ENCODE assay signal across 1 cellular context in genomic region chr19:11346104-11346940, GRCh38.
TF ChIP-seq lines count a peak whose summit lies in the region.

Gene CCDC159 (plus strand): TSS chr19:11346519. CDS start chr19:11346607, 88 bp downstream.
Gene TMEM205 (minus strand): TSS chr19:11346268. CDS start chr19:11345619, 649 bp downstream.

TF ChIP-seq in HEK293, 187 proteins besides CTCF, POLR2A, EP300 and RAD21 (continued from another document and continues in another):
- TF ChIP-seq ZNF677 (tag by site-specific recombination; IDR thresholded peaks at IDR 0.05) (no peak), ZNF433 (tag by site-specific recombination; IDR thresholded peaks at IDR 0.05; ENCODE audit: low read depth) (no peak), TCF7L2 (IDR thresholded peaks at IDR 0.05; ENCODE audit: borderline replicate concordance, low read depth, low read length) (no peak), ZNF350 (tag by site-specific recombination; IDR thresholded peaks at IDR 0.05) (no peak), MYNN (tag by site-specific recombination; IDR thresholded peaks at IDR 0.05; ENCODE audit: borderline replicate concordance) (no peak), ZSCAN5A (tag by site-specific recombination; IDR thresholded peaks at IDR 0.05) (no peak), ZBTB7A (tag by site-specific recombination; IDR thresholded peaks at IDR 0.05; ENCODE audit: low read depth) (no peak), ZNF138 (tag by site-specific recombination; IDR thresholded peaks at IDR 0.05; ENCODE audit: borderline replicate concordance) (no peak), ZNF114 (tag by site-specific recombination; IDR thresholded peaks at IDR 0.05) (no peak), HOXA7 (CRISPR knock-in tag; IDR thresholded peaks at IDR 0.05; ENCODE audit: borderline replicate concordance) (no peak), PRDM2 (tag by site-specific recombination; IDR thresholded peaks at IDR 0.05; ENCODE audit: borderline replicate concordance) (no peak), ZNF624 (tag by site-specific recombination; IDR thresholded peaks at IDR 0.05) (no peak), ZNF280C (tag by site-specific recombination; IDR thresholded peaks at IDR 0.05) (no peak), ZNF155 (tag by site-specific recombination; IDR thresholded peaks at IDR 0.05) (no peak), ZBTB49 (tag by site-specific recombination; IDR thresholded peaks at IDR 0.05; ENCODE audit: low read depth) (no peak), ZNF10 (tag by site-specific recombination; IDR thresholded peaks at IDR 0.05) (no peak), ZNF521 (tag by site-specific recombination; IDR thresholded peaks at IDR 0.05) (no peak), OSR2 (tag by site-specific recombination; IDR thresholded peaks at IDR 0.05) (peak; percentile 77), ZFP69B (tag by site-specific recombination; IDR thresholded peaks at IDR 0.05) (peak; percentile 40; the same call in 1 of the 2 replicates), ZNF488 (tag by site-specific recombination; IDR thresholded peaks at IDR 0.05) (no peak), KLF10 (tag by site-specific recombination; IDR thresholded peaks at IDR 0.05) (peak; percentile 95), ZNF626 (tag by site-specific recombination; IDR thresholded peaks at IDR 0.05) (no peak), ZFP3 (tag by site-specific recombination; IDR thresholded peaks at IDR 0.05; ENCODE audit: low read depth) (no peak), ZNF513 (tag by site-specific recombination; IDR thresholded peaks at IDR 0.05) (no peak), ZNF530 (tag by site-specific recombination; IDR thresholded peaks at IDR 0.05; ENCODE audit: low read depth) (no peak), ZNF24 (tag by site-specific recombination; IDR thresholded peaks at IDR 0.05) (no peak), SALL2 (tag by site-specific recombination; IDR thresholded peaks at IDR 0.05; ENCODE audit: borderline replicate concordance) (no peak), HOXC10 (CRISPR knock-in tag; IDR thresholded peaks at IDR 0.05) (no peak), ZNF510 (tag by site-specific recombination; IDR thresholded peaks at IDR 0.05; ENCODE audit: insufficient replicate concordance) (no peak), ZNF621 (tag by site-specific recombination; IDR thresholded peaks at IDR 0.05) (no peak), ZNF837 (tag by site-specific recombination; IDR thresholded peaks at IDR 0.05) (no peak), ZNF292 (tag by site-specific recombination; IDR thresholded peaks at IDR 0.05; ENCODE audit: borderline replicate concordance, low read depth) (no peak), REPIN1 (tag by site-specific recombination; IDR thresholded peaks at IDR 0.05; ENCODE audit: low read depth) (no peak), ZNF211 (tag by site-specific recombination; IDR thresholded peaks at IDR 0.05; ENCODE audit: low read depth) (no peak), ZNF280D (tag by site-specific recombination; IDR thresholded peaks at IDR 0.05) (no peak), ZNF223 (tag by site-specific recombination; IDR thresholded peaks at IDR 0.05) (no peak), ZNF221 (tag by site-specific recombination; IDR thresholded peaks at IDR 0.05; ENCODE audit: borderline replicate concordance) (no peak), ZNF23 (tag by site-specific recombination; IDR thresholded peaks at IDR 0.05; ENCODE audit: borderline replicate concordance) (no peak), ZBTB6 (tag by site-specific recombination; IDR thresholded peaks at IDR 0.05) (peak; percentile 78; the same call in 1 of the 2 replicates), ZNF449 (tag by site-specific recombination; IDR thresholded peaks at IDR 0.05) (no peak), ZNF629 (tag by site-specific recombination; IDR thresholded peaks at IDR 0.05) (peak; percentile 91), MEIS1 (CRISPR knock-in tag; IDR thresholded peaks at IDR 0.05; ENCODE audit: borderline replicate concordance) (no peak), ZNF555 (tag by site-specific recombination; conservative IDR thresholded peaks at IDR 0.05) (no peak)
